ENCODE assay signal across 8 cellular contexts in genomic region chr11:69295995-69296889, GRCh38. TPM values are rescaled to one million over a fixed set of nuclear protein-coding genes. Genes with fewer than 3 reads are reported as not detected.
DNase-seq lines count a peak whose midpoint lies in the region; ATAC-seq, FAIRE-seq and TF ChIP-seq lines count a peak whose summit lies in the region.

No MANE protein-coding gene starts in this region.

- BruUV-seq in OCI-LY7 (replicated peaks; lab: Mats Ljungman, UMichigan) = no TSS peak
- BruUV-seq in endothelial cell of umbilical vein (replicated peaks; lab: Mats Ljungman, UMichigan) = no TSS peak

- H3K79me2 ChIP-seq in OCI-LY7 (ENCODE audit: insufficient read depth, low read depth, low read length) (no peaks in the 10 kb centered on the region; the same call in 1 of the 2 replicates), endothelial cell of umbilical vein (ENCODE audit: control insufficient read depth, insufficient read depth, low read length) (peaks cover 39% of the 10 kb centered on the region), osteoblast (ENCODE audit: insufficient read depth, low read length) (peaks cover 8% of the 10 kb centered on the region)

- TF ChIP-seq POLR2A in endothelial cell of umbilical vein (IDR thresholded peaks at IDR 0.05; ENCODE audit: low read depth, low read length) = no peak

- H3K4me3 ChIP-seq in OCI-LY7 (ENCODE audit: low read depth, low read length, poor library complexity, severe bottlenecking) = peak overlapping the region; percentile 72
- H3K4me3 ChIP-seq in endothelial cell of umbilical vein (replicated peaks in 1 of 3; ENCODE audit: insufficient read depth in 1 of 3, low read depth in 1 of 3, low read length in 3 of 3) = no peak overlapping the region
- H3K4me3 ChIP-seq in osteoblast (ENCODE audit: insufficient read depth, low read length) = no peak overlapping the region

- H2AFZ ChIP-seq in OCI-LY7 (ENCODE audit: low read length) (peak overlapping the region; percentile 5; the same call in 1 of the 2 replicates), endothelial cell of umbilical vein (ENCODE audit: low read depth, low read length) (no peak overlapping the region), osteoblast (ENCODE audit: low read length) (peak overlapping the region; percentile 52)

- peak overlapping the region; percentile 88 for H3K4me2 ChIP-seq in OCI-LY7 (ENCODE audit: low read length)
- peak overlapping the region; percentile 46 for H3K4me2 ChIP-seq in endothelial cell of umbilical vein (ENCODE audit: insufficient read depth, low read length)
- peak overlapping the region; percentile 61 for H3K4me2 ChIP-seq in osteoblast (ENCODE audit: insufficient read depth, low read length)

- H3K4me1 ChIP-seq in OCI-LY7 (ENCODE audit: insufficient read depth, low read length, poor library complexity, severe bottlenecking) (peaks cover 68% of the 10 kb centered on the region), endothelial cell of umbilical vein (ENCODE audit: control insufficient read depth, extremely low read depth, insufficient read depth, low read length) (peaks cover 54% of the 10 kb centered on the region), osteoblast (ENCODE audit: insufficient read depth, low read length) (peaks cover 50% of the 10 kb centered on the region)

- DNase-seq in EH (ENCODE audit: low read depth) (peak; percentile 69), OCI-LY7 (ENCODE audit: low spot score) (peak; percentile 60), endothelial cell of umbilical vein (ENCODE audit: low read depth, low spot score) (no peak), osteoblast (ENCODE audit: insufficient read length, low spot score, missing footprints) (peak; percentile 88), DMS 273 (lab: John Stamatoyannopoulos, UW; ENCODE audit: unreplicated experiment) (no peak), GM19239 (ENCODE audit: insufficient read length, low spot score) (no peak), midbrain (lab: John Stamatoyannopoulos, UW) (no peak)

- peak overlapping the region; percentile 84 for H3K27ac ChIP-seq in OCI-LY7 (ENCODE audit: low read depth, low read length, poor library complexity, severe bottlenecking)
- H3K27ac ChIP-seq in endothelial cell of umbilical vein (ENCODE audit: insufficient read depth, low read depth, low read length) = peak overlapping the region; percentile 98
- H3K27ac ChIP-seq in osteoblast (ENCODE audit: low read depth, low read length) = peak overlapping the region; percentile 96

- no peaks in the 10 kb centered on the region for H4K20me1 ChIP-seq in OCI-LY7 (ENCODE audit: insufficient read depth, low read length)
- H4K20me1 ChIP-seq in endothelial cell of umbilical vein (replicated peaks; ENCODE audit: control insufficient read depth, extremely low read depth, insufficient read depth, low read length) = no peaks in the 10 kb centered on the region
- H4K20me1 ChIP-seq in osteoblast (ENCODE audit: insufficient read depth, low read length) = no peaks in the 10 kb centered on the region

- POLR2A ChIA-PET in OCI-LY7 (lab: Charles Lee) (interaction anchor here (0.9 kb wide), 1 partner anchor 392 kb away, joined by 3 read pairs; the partner anchor contains the start of genes IGHMBP2 and MRPL21), endothelial cell of umbilical vein (lab: Charles Lee) (interaction anchor here (1.8 kb wide), 1 partner anchor 16 kb away, joined by 6 read pairs; no protein-coding TSS in a partner anchor)

- H3K9me3 ChIP-seq in OCI-LY7 (ENCODE audit: low read length) (no peaks in the 10 kb centered on the region), endothelial cell of umbilical vein (replicated peaks; ENCODE audit: control insufficient read depth, insufficient read depth, low read length) (no peaks in the 10 kb centered on the region), osteoblast (ENCODE audit: low read depth, low read length) (no peaks in the 10 kb centered on the region)

- intact Hi-C loops in OCI-LY7 (cut with micrococcal nuclease; ENCODE audit: unreplicated experiment) (loop anchor here (5.0 to 10.0 kb wide), 2 partner anchors 86 to 149 kb away; no protein-coding TSS in a partner anchor), endothelial cell of umbilical vein (cut with micrococcal nuclease) (loop anchor here (10.0 kb wide), 1 partner anchor 191 kb away; no protein-coding TSS in a partner anchor)

- FAIRE-seq in endothelial cell of umbilical vein (lab: Jason Lieb, UNC) = no peak
- FAIRE-seq in GM19239 (lab: Jason Lieb, UNC) = no peak

- H3K36me3 ChIP-seq in OCI-LY7 (ENCODE audit: insufficient read depth, low read length) (no peaks in the 10 kb centered on the region), endothelial cell of umbilical vein (ENCODE audit: control insufficient read depth in 2 of 2, extremely low read depth in 1 of 2, insufficient read depth in 2 of 2, low read length in 2 of 2) (no peaks in the 10 kb centered on the region), osteoblast (ENCODE audit: insufficient read depth, low read length) (no peaks in the 10 kb centered on the region)

- H3K9ac ChIP-seq in endothelial cell of umbilical vein (replicated peaks; ENCODE audit: extremely low read depth, insufficient read depth, low read length) = peak overlapping the region; percentile 81

- CTCF ChIA-PET in OCI-LY7 (lab: Charles Lee; ENCODE audit: unreplicated experiment) (no interaction called here), endothelial cell of umbilical vein (lab: Charles Lee) (interaction anchor here (1.0 to 4.7 kb wide), 5 partner anchors 16 to 347 kb away, joined by 3 to 25 read pairs (median 9); no protein-coding TSS in a partner anchor)

- no peak for ATAC-seq in GM19324 (IDR thresholded peaks at IDR 0.05; ENCODE audit: low FRiP score, unreplicated experiment)

- H3K9me2 ChIP-seq in OCI-LY7 (ENCODE audit: insufficient read depth, low read length) = no peaks in the 10 kb centered on the region

- H3K9me1 ChIP-seq in endothelial cell of umbilical vein (replicated peaks; ENCODE audit: control insufficient read depth, extremely low read depth, insufficient read depth, low read length) = no peaks in the 10 kb centered on the region

- dilution Hi-C loops in endothelial cell of umbilical vein (cut with MboI; ENCODE audit: extremely low pct_ligation_motif_present, low sequenced_read_pairs) = no loop called here

- H3K27me3 ChIP-seq in endothelial cell of umbilical vein (ENCODE audit: control insufficient read depth in 2 of 2, insufficient read depth in 2 of 2, low read length in 2 of 2) = no peaks in the 10 kb centered on the region
- no peaks in the 10 kb centered on the region for H3K27me3 ChIP-seq in osteoblast (ENCODE audit: insufficient read depth, low read length)

- no peak for TF ChIP-seq CTCF in OCI-LY7 (conservative IDR thresholded peaks at IDR 0.05; ENCODE audit: low read length)
- no peak for TF ChIP-seq CTCF in endothelial cell of umbilical vein (IDR thresholded peaks at IDR 0.05; ENCODE audit: extremely low read depth in 1 of 2, insufficient read depth in 1 of 2, low read depth in 1 of 2, low read length in 2 of 2)
- no peak for TF ChIP-seq CTCF in osteoblast (IDR thresholded peaks at IDR 0.05; ENCODE audit: extremely low read depth, low read depth, low read length)

TF ChIP-seq in endothelial cell of umbilical vein, 7 proteins besides CTCF, POLR2A, EP300 and RAD21:
- no peak for TF ChIP-seq MYC (IDR thresholded peaks at IDR 0.05; ENCODE audit: low read depth, low read length)

RNA-seq across cellular contexts. Expression of gene MYEOV, which starts 2.3 kb away (rescaled TPM):
- 1.0 and 3.2 TPM in 2 replicates for total RNA-seq in OCI-LY7 (2014; rRNA removed; shearing (Covaris generic))
- total RNA-seq in OCI-LY7 (2022) = 7.7 and 8.8 TPM in 2 replicates
- total RNA-seq in endothelial cell of umbilical vein = 7.0 and 14.4 TPM in 2 replicates
- polyA plus RNA-seq in endothelial cell of umbilical vein = 3.8 TPM in 2 replicates
- polyA plus RNA-seq in endothelial cell of umbilical vein (2011; cell fraction: cytosol; rRNA removed) = 4.3 and 4.4 TPM in 2 replicates
- 4.6 and 6.6 TPM in 2 replicates for polyA plus RNA-seq in endothelial cell of umbilical vein (2011; cell fraction: nucleus; rRNA removed)
- 8.0 and 18.4 TPM in 2 replicates for polyA plus RNA-seq in endothelial cell of umbilical vein (2012)
- polyA minus RNA-seq in endothelial cell of umbilical vein = 3.2 and 11.9 TPM in 2 replicates
- not detected for polyA minus RNA-seq in endothelial cell of umbilical vein (2011; cell fraction: cytosol; rRNA and poly(A)+ RNA removed)
- polyA minus RNA-seq in endothelial cell of umbilical vein (2011; cell fraction: nucleus; rRNA and poly(A)+ RNA removed) = 3.0 and 4.4 TPM in 2 replicates
- 0.88 and 1.4 TPM in 2 replicates for total RNA-seq in osteoblast

Comparison
In these comparisons a context has a peak if more than half of its experiments do, and no peak if none do; other contexts are left out.
1. DNase-seq: peak in EH (single experiment), OCI-LY7 (single experiment) and osteoblast (single experiment); none in endothelial cell of umbilical vein (single experiment), DMS 273 (single experiment), GM19239 (single experiment) and midbrain (single experiment).
2. Peak in every context shown above with its lines, with median percentiles within 50 percentile points of each other: H3K27ac ChIP-seq and H3K4me2 ChIP-seq.